ENCODE assay signal across 8 cellular contexts in the genomic region with DNA sequence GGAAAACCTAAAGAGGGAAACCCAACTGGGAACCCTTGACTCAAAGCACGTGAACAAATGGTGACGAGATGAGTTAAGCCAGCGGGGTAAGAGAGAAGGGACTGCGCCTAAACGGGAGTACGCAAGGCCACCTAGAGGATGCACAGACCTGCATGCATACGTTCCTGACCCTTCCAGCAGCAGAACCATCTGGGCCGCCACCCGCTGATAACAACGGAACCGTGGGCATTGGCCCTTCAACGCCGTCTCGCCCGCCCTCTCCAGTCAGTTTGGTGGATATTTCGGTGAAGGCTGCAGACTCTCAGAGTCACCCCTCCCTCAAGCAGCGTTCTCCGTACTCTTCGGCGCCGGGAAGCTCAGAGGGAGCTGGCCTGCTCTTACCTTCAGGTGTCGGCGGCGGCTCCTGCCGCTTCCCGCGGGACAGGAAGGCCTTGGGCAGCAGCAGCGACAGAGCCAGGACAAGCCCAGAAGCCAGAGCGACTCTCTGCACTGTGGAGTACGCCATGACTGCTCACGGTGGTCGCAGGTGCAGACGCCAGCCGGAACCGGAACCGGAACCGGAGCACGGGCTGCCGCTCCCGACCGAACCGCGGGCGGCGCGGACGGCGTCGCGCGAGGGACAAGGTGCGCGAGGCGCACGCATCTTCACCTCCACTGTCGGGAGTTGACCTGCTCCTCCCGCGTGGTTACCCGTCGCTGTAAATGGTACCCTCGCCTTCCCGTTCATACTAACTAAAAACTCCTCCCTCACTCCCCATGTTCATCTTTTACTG. TPM values are rescaled to one million over a fixed set of nuclear protein-coding genes. Genes with fewer than 3 reads are reported as not detected.
DNase-seq lines count a peak whose midpoint lies in the region; ATAC-seq, FAIRE-seq and TF ChIP-seq lines count a peak whose summit lies in the region.

Gene RIC3 (minus strand): TSS at position 541 of the 773 bp plus-strand sequence. CDS start 36 bp downstream, at position 505.

- peak within 1 kb of the TSS; percentile 86 for H3K56ac ChIP-seq in mesendoderm (ENCODE audit: low read length)

- peak; percentile 13 to 40 (median 24) for DNase-seq in activated CD4-positive, CD25-positive, alpha-beta regulatory T cell (lab: John Stamatoyannopoulos, UW)
- DNase-seq in cerebellum (ENCODE audit: low spot score) (peak; percentile 83), mesendoderm (peak; percentile 82), H54 (ENCODE audit: insufficient read length, low spot score) (no peak), dedifferentiated amniotic fluid mesenchymal stem cell (ENCODE audit: extremely low spot score) (no peak)
- peak; percentile 4 for DNase-seq in stimulated activated CD8-positive, alpha-beta memory T cell treated with anti-CD3 and anti-CD28 coated beads, Interleukin-15, amount 100 ng/mL, for 1 hour (ENCODE audit: low read depth)

- no peak for FAIRE-seq in H54 (lab: Jason Lieb, UNC)

- H3K36me3 ChIP-seq in mesendoderm (ENCODE audit: control insufficient read depth, insufficient read depth, low read length), result no peaks in the 10 kb centered on the region

- TF ChIP-seq POLR2A in H54 (IDR thresholded peaks at IDR 0.05; ENCODE audit: low read depth, low read length), result no peak

- H2AK5ac ChIP-seq in mesendoderm (ENCODE audit: low read length), result no peak within 1 kb of the TSS

- peaks cover 4% of the 10 kb centered on the region for H3K79me2 ChIP-seq in mesendoderm (ENCODE audit: control insufficient read depth, insufficient read depth, low read length)

- no peaks in the 10 kb centered on the region for H3K27me3 ChIP-seq in mesendoderm (ENCODE audit: insufficient read depth, low read length, poor library complexity)

- ATAC-seq in GM18867 (IDR thresholded peaks at IDR 0.05; ENCODE audit: unreplicated experiment), result peak; percentile 48
- ATAC-seq in HG03521 (IDR thresholded peaks at IDR 0.05; ENCODE audit: unreplicated experiment), result peak; percentile 70

- peak within 1 kb of the TSS; percentile 43 for H3K9ac ChIP-seq in mesendoderm (ENCODE audit: low read length)

- peaks cover 2% of the 10 kb centered on the region for H3K79me1 ChIP-seq in mesendoderm (ENCODE audit: low read length)

- H3K4me3 ChIP-seq in mesendoderm (ENCODE audit: low read length), result peak within 1 kb of the TSS; percentile 43

- no peak within 1 kb of the TSS for H3K4ac ChIP-seq in mesendoderm (ENCODE audit: low read depth, low read length)

- no peak within 1 kb of the TSS for H4K8ac ChIP-seq in mesendoderm (ENCODE audit: low read depth, low read length)

- no peak within 1 kb of the TSS for H3K27ac ChIP-seq in mesendoderm (ENCODE audit: low read depth, low read length)

- no peak within 1 kb of the TSS for H3K18ac ChIP-seq in mesendoderm (ENCODE audit: low read length)

- H3K23ac ChIP-seq in mesendoderm (ENCODE audit: low read length), result peak within 1 kb of the TSS; percentile 81

- WGBS in mesendoderm (ENCODE audit: extremely low coverage, insufficient coverage, low lambda C conversion rate), result no CpG with 5 or more reads among the region's 62 CpGs

- no peak within 1 kb of the TSS for H2BK5ac ChIP-seq in mesendoderm (ENCODE audit: low read length)

- H4K5ac ChIP-seq in mesendoderm (ENCODE audit: low read length), result no peak within 1 kb of the TSS

- peaks cover 3% of the 10 kb centered on the region for H3K4me1 ChIP-seq in mesendoderm (ENCODE audit: control insufficient read depth, low read depth, low read length)

- H3K4me2 ChIP-seq in mesendoderm (ENCODE audit: low read length), result peak within 1 kb of the TSS; percentile 44

- H2BK15ac ChIP-seq in mesendoderm (replicated peaks; ENCODE audit: low read depth), result no peak within 1 kb of the TSS

- H2BK120ac ChIP-seq in mesendoderm (ENCODE audit: low read depth, low read length), result no peak within 1 kb of the TSS

RNA-seq across cellular contexts. Expression of gene RIC3, which starts in this region (rescaled TPM):
- total RNA-seq in cerebellum, result 68.1 TPM
- polyA plus RNA-seq in mesendoderm (2013, experiment 1 of 2), result 8.3 TPM
- 8.8 TPM for polyA plus RNA-seq in mesendoderm (2013, experiment 2 of 2)

Comparison
In these comparisons a context has a peak if more than half of its experiments do, and no peak if none do; other contexts are left out.
1. DNase-seq: peak in activated CD4-positive, CD25-positive, alpha-beta regulatory T cell (4 of 4), cerebellum (single experiment), mesendoderm (single experiment) and stimulated activated CD8-positive, alpha-beta memory T cell treated with anti-CD3 and anti-CD28 coated beads, Interleukin-15, amount 100 ng/mL, for 1 hour (single experiment); none in H54 (single experiment) and dedifferentiated amniotic fluid mesenchymal stem cell (single experiment).